ENCODE assay signal across 9 cellular contexts in the genomic region with DNA sequence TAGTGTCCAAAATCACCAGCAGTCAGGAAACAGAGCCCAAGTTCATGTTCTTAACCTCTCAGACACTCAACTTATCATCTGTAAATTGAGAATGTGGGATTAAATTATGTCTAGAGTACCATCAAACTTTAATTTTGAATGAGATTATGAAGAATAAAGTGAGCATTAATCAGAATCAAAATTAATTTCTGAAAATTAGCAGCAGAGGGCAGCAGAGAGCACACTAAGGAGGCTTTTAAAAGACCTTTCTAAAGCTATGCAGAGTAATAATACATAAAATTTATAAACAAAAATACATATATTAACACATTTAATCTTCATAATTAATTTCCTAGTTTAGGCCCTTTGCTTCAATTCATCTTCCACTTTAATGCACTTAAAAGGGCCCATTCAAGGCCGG. TPM values are rescaled to one million over a fixed set of nuclear protein-coding genes. Genes with fewer than 3 reads are reported as not detected.
DNase-seq lines count a peak whose midpoint lies in the region; ATAC-seq and TF ChIP-seq lines count a peak whose summit lies in the region.
"Had no signal": no experiment of that assay in that cellular context is flagged by ENCODE, and none has a peak within 500 bp of the region (broad histone marks: within the 10 kb centered on the region; RNA-seq: fewer than 3 reads in every experiment).

No MANE protein-coding gene starts in this region.

- no peaks in the 10 kb centered on the region for H3K9me3 Mint-ChIP-seq in activated T-cell treated with anti-CD3 and anti-CD28 coated beads, Interleukin-2, amount 50 U/mL, for 4 hours

- H3K4me3 Mint-ChIP-seq in activated T-cell treated with anti-CD3 and anti-CD28 coated beads, Interleukin-2, amount 50 U/mL, for 4 hours, result no peak overlapping the region
- H3K4me3 Mint-ChIP-seq: activated naive CD8-positive, alpha-beta T cell had no signal

- H3K27ac ChIP-seq in VCaP, result no peak overlapping the region

- peaks cover 5% of the 10 kb centered on the region for H3K36me3 Mint-ChIP-seq in activated T-cell treated with anti-CD3 and anti-CD28 coated beads, Interleukin-2, amount 50 U/mL, for 4 hours (ENCODE audit: insufficient read depth)

- ATAC-seq in GM18517 (IDR thresholded peaks at IDR 0.05; ENCODE audit: unreplicated experiment), result no peak
- no peak for ATAC-seq in activated T-cell treated with anti-CD3 and anti-CD28 coated beads, Interleukin-2, amount 50 U/mL, for 4 hours
- ATAC-seq in GM21529 (IDR thresholded peaks at IDR 0.05; ENCODE audit: unreplicated experiment), result no peak

- H3K27me3 Mint-ChIP-seq in activated T-cell treated with anti-CD3 and anti-CD28 coated beads, Interleukin-2, amount 50 U/mL, for 4 hours (ENCODE audit: low read depth), result no peaks in the 10 kb centered on the region
- H3K27me3 Mint-ChIP-seq: activated naive CD8-positive, alpha-beta T cell had no signal

- peak; percentile 29 for DNase-seq in AG08395 (ENCODE audit: low spot score)
- no peak for DNase-seq in GM13977 (ENCODE audit: low spot score)
- no peak for DNase-seq in kidney epithelial cell (ENCODE audit: low read depth)
- DNase-seq in activated gamma-delta T cell (lab: John Stamatoyannopoulos, UW), result no peak
- DNase-seq in activated T-cell treated with anti-CD3 and anti-CD28 coated beads, Interleukin-2, amount 50 U/mL, for 4 hours, result no peak

- peak; percentile 52 for TF ChIP-seq CTCF in GM13977 (IDR thresholded peaks at IDR 0.05; ENCODE audit: extremely low read depth, insufficient read depth, missing control alignments)
- peak; percentile 69 for TF ChIP-seq CTCF in VCaP (conservative IDR thresholded peaks at IDR 0.05)
- TF ChIP-seq CTCF in kidney epithelial cell (IDR thresholded peaks at IDR 0.05; ENCODE audit: insufficient read depth, low read length, poor library complexity, severe bottlenecking), result peak; percentile 38

- H3K27me3 ChIP-seq in kidney epithelial cell (ENCODE audit: control insufficient read depth, insufficient read depth, low read length), result no peaks in the 10 kb centered on the region

- H3K4me1 Mint-ChIP-seq in activated T-cell treated with anti-CD3 and anti-CD28 coated beads, Interleukin-2, amount 50 U/mL, for 4 hours (ENCODE audit: low read depth), result peaks cover 22% of the 10 kb centered on the region

- in situ Hi-C loops in GM13977 (cut with MboI; ENCODE audit: low pct_unique_long_range_greater_than_20kb, low sequenced_read_pairs, unreplicated experiment), result loop anchor here (10.0 kb wide), 1 partner anchor 134 kb away; no protein-coding TSS in a partner anchor

- no peak overlapping the region for H3K4me3 ChIP-seq in kidney epithelial cell (ENCODE audit: low read depth, low read length)

- H3K36me3 ChIP-seq in kidney epithelial cell (ENCODE audit: control insufficient read depth, insufficient read depth, low read length), result no peaks in the 10 kb centered on the region

RNA-seq across cellular contexts. Expression of a gene that starts 7.1 kb away (rescaled TPM):
- total RNA-seq in kidney epithelial cell, result not detected in 2 replicates
- under 1 TPM; 0.90 to 0.98 (median 0.94) TPM for total RNA-seq in activated T-cell treated with anti-CD3 and anti-CD28 coated beads, Interleukin-2, amount 50 U/mL, for 4 hours
